Comparison of ENCODE assay signal across 24 cellular contexts in genomic region chr7:108492742-108493141, GRCh38. TPM values are rescaled to one million over a fixed set of nuclear protein-coding genes. Genes with fewer than 3 reads are reported as not detected.
A peak's percentile ranks its signal among the peaks of the same experiment; 100 is the strongest.
DNase-seq lines count a peak whose midpoint lies in the region; ATAC-seq, FAIRE-seq and TF ChIP-seq lines count a peak whose summit lies in the region.
"Had no signal": no experiment of that assay in that cellular context is flagged by ENCODE, and none has a peak within 500 bp of the region (broad histone marks: within the 10 kb centered on the region; RNA-seq: fewer than 3 reads in every experiment).

No MANE protein-coding gene starts in this region.

- no peak overlapping the region for H2BK15ac ChIP-seq in mesendoderm (replicated peaks; ENCODE audit: low read depth)

- no peak overlapping the region for H3K9ac ChIP-seq in MM.1S (ENCODE audit: low read length)
- no peak overlapping the region for H3K9ac ChIP-seq in mesendoderm (ENCODE audit: low read length)
- H3K9ac ChIP-seq: BLaER1 treated with 17β-estradiol and CSF1 and Interleukin-3, amounts not matched to agents 10 nM and 100 nM had no signal

- H3K36me3 ChIP-seq in MM.1S (replicated peaks; ENCODE audit: insufficient read depth, low read length) (no peaks in the 10 kb centered on the region), bronchial epithelial cell (ENCODE audit: control insufficient read depth, insufficient read depth, low read length) (peaks cover 6% of the 10 kb centered on the region), mesendoderm (ENCODE audit: control insufficient read depth, insufficient read depth, low read length) (no peaks in the 10 kb centered on the region), psoas muscle (ENCODE audit: insufficient read depth in 1 of 2, low read depth in 1 of 2) (peaks cover 3 to 82% of the 10 kb centered on the region in 2 donors)

- no peaks in the 10 kb centered on the region for H3K27me3 Mint-ChIP-seq in stimulated activated naive B cell treated with anti-CD40 and anti-IgM and Interleukin-4, amounts not matched to agents 10 μg/mL and 1 μg/mL and 100 μg/mL, for 72 hours
- H3K27me3 Mint-ChIP-seq: activated naive CD8-positive, alpha-beta T cell treated with anti-CD3 and anti-CD28 coated beads, Interleukin-2, amount 50 U/mL, for 24 hours; IgD-negative memory B cell; naive B cell; stimulated activated memory B cell treated with anti-CD40 and anti-IgM and Interleukin-4, amounts not matched to agents 10 μg/mL and 1 μg/mL and 100 μg/mL, for 72 hours had no signal

- H3K4me2 ChIP-seq in MM.1S (ENCODE audit: low read depth, low read length) (no peak overlapping the region), mesendoderm (ENCODE audit: low read length) (no peak overlapping the region)
- H3K4me2 ChIP-seq: BLaER1 treated with 17β-estradiol and CSF1 and Interleukin-3, amounts not matched to agents 10 nM and 100 nM; smooth muscle cell had no signal

- H3K4me3 ChIP-seq in MM.1S (ENCODE audit: low read length) (no peak overlapping the region), bronchial epithelial cell (ENCODE audit: low read depth, low read length) (no peak overlapping the region), mesendoderm (ENCODE audit: low read length) (no peak overlapping the region), psoas muscle (no peak overlapping the region)
- H3K4me3 ChIP-seq: BLaER1 treated with 17β-estradiol and CSF1 and Interleukin-3, amounts not matched to agents 10 nM and 100 nM; smooth muscle cell had no signal

- H2AK5ac ChIP-seq in mesendoderm (ENCODE audit: low read length) = no peak overlapping the region

- H3K4me1 Mint-ChIP-seq in stimulated activated naive B cell treated with anti-CD40 and anti-IgM and Interleukin-4, amounts not matched to agents 10 μg/mL and 1 μg/mL and 100 μg/mL, for 72 hours = peaks cover 7 to 8% of the 10 kb centered on the region in 2 donors
- H3K4me1 Mint-ChIP-seq: activated naive CD8-positive, alpha-beta T cell treated with anti-CD3 and anti-CD28 coated beads, Interleukin-2, amount 50 U/mL, for 24 hours had no signal

- H3K9me3 Mint-ChIP-seq in stimulated activated naive B cell treated with anti-CD40 and anti-IgM and Interleukin-4, amounts not matched to agents 10 μg/mL and 1 μg/mL and 100 μg/mL, for 72 hours = no peaks in the 10 kb centered on the region
- H3K9me3 Mint-ChIP-seq: activated naive CD8-positive, alpha-beta T cell treated with anti-CD3 and anti-CD28 coated beads, Interleukin-2, amount 50 U/mL, for 24 hours; IgD-negative memory B cell; naive B cell; stimulated activated memory B cell treated with anti-CD40 and anti-IgM and Interleukin-4, amounts not matched to agents 10 μg/mL and 1 μg/mL and 100 μg/mL, for 72 hours had no signal

- H3K79me1 ChIP-seq in mesendoderm (ENCODE audit: low read length) = no peaks in the 10 kb centered on the region

- H3K27me3 ChIP-seq in MM.1S (replicated peaks; ENCODE audit: insufficient read depth, low read length) = no peaks in the 10 kb centered on the region
- no peaks in the 10 kb centered on the region for H3K27me3 ChIP-seq in bronchial epithelial cell (ENCODE audit: control insufficient read depth, insufficient read depth, low read length)
- H3K27me3 ChIP-seq in mesendoderm (ENCODE audit: insufficient read depth, low read length, poor library complexity) = no peaks in the 10 kb centered on the region
- H3K27me3 ChIP-seq in psoas muscle (ENCODE audit: insufficient read depth in 3 of 3, low read length in 2 of 3) = no peaks in the 10 kb centered on the region
- H3K27me3 ChIP-seq: BLaER1 treated with 17β-estradiol and CSF1 and Interleukin-3, amounts not matched to agents 10 nM and 100 nM; brain microvascular endothelial cell had no signal

- H2BK120ac ChIP-seq in mesendoderm (ENCODE audit: low read depth, low read length) = no peak overlapping the region

- no peaks in the 10 kb centered on the region for H3K9me3 ChIP-seq in MM.1S (replicated peaks; ENCODE audit: insufficient read depth, low read length)
- H3K9me3 ChIP-seq in psoas muscle = no peaks in the 10 kb centered on the region
- H3K9me3 ChIP-seq: BLaER1 treated with 17β-estradiol and CSF1 and Interleukin-3, amounts not matched to agents 10 nM and 100 nM had no signal

- no peaks in the 10 kb centered on the region for H4K20me1 ChIP-seq in MM.1S (ENCODE audit: insufficient read depth, low read length)

- no peak overlapping the region for H3K18ac ChIP-seq in mesendoderm (ENCODE audit: low read length)

- H3K27ac ChIP-seq in MM.1S (ENCODE audit: low read length) (peak overlapping the region; percentile 34; the same call in 1 of the 2 replicates), mesendoderm (ENCODE audit: low read depth, low read length) (no peak overlapping the region), psoas muscle (no peak overlapping the region)
- H3K27ac ChIP-seq: BLaER1 treated with 17β-estradiol and CSF1 and Interleukin-3, amounts not matched to agents 10 nM and 100 nM; brain microvascular endothelial cell had no signal

- no peak overlapping the region for H2BK5ac ChIP-seq in mesendoderm (ENCODE audit: low read length)

- peak; percentile 56 for DNase-seq in H4 (ENCODE audit: low spot score)
- DNase-seq in MM.1S = peak; percentile 79
- peak; percentile 25 for DNase-seq in bronchial epithelial cell (ENCODE audit: low read depth)
- peak; percentile 57 for DNase-seq in mesendoderm
- DNase-seq in iPS-NIHi11 (ENCODE audit: low spot score) = no peak
- DNase-seq in stimulated activated naive B cell treated with anti-CD40 and anti-IgM and Interleukin-4, amounts not matched to agents 10 μg/mL and 1 μg/mL and 100 μg/mL, for 72 hours = no peak
- no peak for DNase-seq in psoas muscle
- DNase-seq: activated gamma-delta T cell treated with Interleukin-2 at 50 U/mL for 16 hours; activated naive CD8-positive, alpha-beta T cell treated with anti-CD3 and anti-CD28 coated beads, Interleukin-2, amount 50 U/mL, for 24 hours; brain microvascular endothelial cell; Calu3; naive B cell; NCI-H1436 treated with DMSO at 0.1 percent for 48 hours; NCI-H2107; NCI-H510A; NK-92 treated with Interleukin-12 subunit alpha and Interleukin-12 subunit beta, amount 100 ng/mL, for 24 hours; occipital lobe; T-helper 1 cell had no signal

- no peak overlapping the region for H3K4me3 Mint-ChIP-seq in stimulated activated naive B cell treated with anti-CD40 and anti-IgM and Interleukin-4, amounts not matched to agents 10 μg/mL and 1 μg/mL and 100 μg/mL, for 72 hours
- H3K4me3 Mint-ChIP-seq: activated naive CD8-positive, alpha-beta T cell treated with anti-CD3 and anti-CD28 coated beads, Interleukin-2, amount 50 U/mL, for 24 hours; IgD-negative memory B cell; naive B cell; stimulated activated memory B cell treated with anti-CD40 and anti-IgM and Interleukin-4, amounts not matched to agents 10 μg/mL and 1 μg/mL and 100 μg/mL, for 72 hours had no signal

- H3K79me2 ChIP-seq in MM.1S (ENCODE audit: low read length) (no peaks in the 10 kb centered on the region), mesendoderm (ENCODE audit: control insufficient read depth, insufficient read depth, low read length) (no peaks in the 10 kb centered on the region)

- WGBS in mesendoderm (ENCODE audit: extremely low coverage, insufficient coverage, low lambda C conversion rate) = no CpG with 5 or more reads among the region's 4 CpGs
- 96 to 98% (median 96%) methylated on average over 4 of the region's 4 CpGs for WGBS in psoas muscle, 3 donors

- TF ChIP-seq CTCF in MM.1S (IDR thresholded peaks at IDR 0.05; ENCODE audit: low read length) = no peak
- no peak for TF ChIP-seq CTCF in bronchial epithelial cell (IDR thresholded peaks at IDR 0.05; ENCODE audit: insufficient read depth, low read length, severe bottlenecking)
- no peak for TF ChIP-seq CTCF in psoas muscle (IDR thresholded peaks at IDR 0.05)

- no peak overlapping the region for H3K23ac ChIP-seq in mesendoderm (ENCODE audit: low read length)

- H3K27ac Mint-ChIP-seq in stimulated activated naive B cell treated with anti-CD40 and anti-IgM and Interleukin-4, amounts not matched to agents 10 μg/mL and 1 μg/mL and 100 μg/mL, for 72 hours = no peak overlapping the region
- H3K27ac Mint-ChIP-seq: activated naive CD8-positive, alpha-beta T cell treated with anti-CD3 and anti-CD28 coated beads, Interleukin-2, amount 50 U/mL, for 24 hours; IgD-negative memory B cell; stimulated activated memory B cell treated with anti-CD40 and anti-IgM and Interleukin-4, amounts not matched to agents 10 μg/mL and 1 μg/mL and 100 μg/mL, for 72 hours had no signal

- no peak for FAIRE-seq in bronchial epithelial cell (lab: Jason Lieb, UNC)
- FAIRE-seq: urothelium cell line had no signal

- H2AFZ ChIP-seq in MM.1S (ENCODE audit: low read length) = no peak overlapping the region

- no peak overlapping the region for H3K4ac ChIP-seq in mesendoderm (ENCODE audit: low read depth, low read length)

- intact Hi-C loops in psoas muscle (cut with DNase I) = loop anchor here in 1 of 2 donors (10.0 kb wide), 1 partner anchor 308 kb away; no protein-coding TSS in a partner anchor

- no peak overlapping the region for H3K56ac ChIP-seq in mesendoderm (ENCODE audit: low read length)

- ATAC-seq in stimulated activated naive B cell treated with anti-CD40 and anti-IgM and Interleukin-4, amounts not matched to agents 10 μg/mL and 1 μg/mL and 100 μg/mL, for 72 hours (replicated peaks) = no peak
- ATAC-seq in psoas muscle = no peak
- ATAC-seq: activated naive CD8-positive, alpha-beta T cell treated with anti-CD3 and anti-CD28 coated beads, Interleukin-2, amount 50 U/mL, for 24 hours; Panc1; stimulated activated memory B cell treated with anti-CD40 and anti-IgM and Interleukin-4, amounts not matched to agents 10 μg/mL and 1 μg/mL and 100 μg/mL, for 72 hours had no signal

- no peaks in the 10 kb centered on the region for H3F3A ChIP-seq in MM.1S (ENCODE audit: insufficient read depth, low read length)

- no peaks in the 10 kb centered on the region for H3K9me2 ChIP-seq in MM.1S (replicated peaks; ENCODE audit: insufficient read depth, low read length)

- H4K8ac ChIP-seq in mesendoderm (ENCODE audit: low read depth, low read length) = no peak overlapping the region

- no peaks in the 10 kb centered on the region for H3K4me1 ChIP-seq in MM.1S (ENCODE audit: low read length)
- H3K4me1 ChIP-seq in mesendoderm (ENCODE audit: control insufficient read depth, low read depth, low read length) = no peaks in the 10 kb centered on the region
- H3K4me1 ChIP-seq in psoas muscle = no peaks in the 10 kb centered on the region

- H3K36me3 Mint-ChIP-seq in stimulated activated naive B cell treated with anti-CD40 and anti-IgM and Interleukin-4, amounts not matched to agents 10 μg/mL and 1 μg/mL and 100 μg/mL, for 72 hours = peaks cover 11 to 32% of the 10 kb centered on the region in 2 donors

- no peak overlapping the region for H4K5ac ChIP-seq in mesendoderm (ENCODE audit: low read length)

RNA-seq across cellular contexts. Expression of gene PNPLA8, which starts 33.2 kb away (rescaled TPM):
- total RNA-seq in H4 (2014; rRNA removed; shearing (Covaris generic)) = 20.7 and 22.5 TPM in 2 replicates
- total RNA-seq in bronchial epithelial cell (26.3 and 36.6 TPM in 2 replicates), psoas muscle (100 to 1,000 TPM in 1 of 4 donors, 10 to 100 TPM in 3; 30.3 to 103 (median 58.9) TPM)
- polyA plus RNA-seq in mesendoderm (2013, experiment 1 of 2) = 7.8 TPM
- polyA plus RNA-seq in mesendoderm (2013, experiment 2 of 2) = 8.3 TPM
- polyA plus RNA-seq in psoas muscle = 10 to 100 TPM; 60.1 to 94.0 (median 65.6) TPM

RNA-seq across cellular contexts. Expression of gene NRCAM, which starts 36.5 kb away (rescaled TPM):
- total RNA-seq in H4 (2014; rRNA removed; shearing (Covaris generic)) = 2.4 and 2.5 TPM in 2 replicates
- 0.26 and 0.51 TPM in 2 replicates for total RNA-seq in bronchial epithelial cell
- polyA plus RNA-seq in mesendoderm (2013, experiment 1 of 2) = 1.8 TPM
- polyA plus RNA-seq in mesendoderm (2013, experiment 2 of 2) = 2.1 TPM
- 1 to 10 TPM in 2 of 4 donors, under 1 TPM in 2; 0.21 to 1.1 (median 0.64) TPM for total RNA-seq in psoas muscle
- 1 to 10 TPM in 1 of 3 donors, under 1 TPM in 2; 0.06 to 1.8 (median 0.55) TPM for polyA plus RNA-seq in psoas muscle
- polyA plus RNA-seq: smooth muscle cell had no signal

Comparison
In these comparisons a context has a peak if more than half of its experiments do, and no peak if none do; other contexts are left out.
1. DNase-seq: peak in H4 (single experiment), MM.1S (single experiment), bronchial epithelial cell (single experiment) and mesendoderm (single experiment); none in iPS-NIHi11 (single experiment), stimulated activated naive B cell treated with anti-CD40 and anti-IgM and Interleukin-4, amounts not matched to agents 10 μg/mL and 1 μg/mL and 100 μg/mL, for 72 hours (single experiment) and psoas muscle (0 of 2).